ENCODE assay signal across 2 cellular contexts in the genomic region with DNA sequence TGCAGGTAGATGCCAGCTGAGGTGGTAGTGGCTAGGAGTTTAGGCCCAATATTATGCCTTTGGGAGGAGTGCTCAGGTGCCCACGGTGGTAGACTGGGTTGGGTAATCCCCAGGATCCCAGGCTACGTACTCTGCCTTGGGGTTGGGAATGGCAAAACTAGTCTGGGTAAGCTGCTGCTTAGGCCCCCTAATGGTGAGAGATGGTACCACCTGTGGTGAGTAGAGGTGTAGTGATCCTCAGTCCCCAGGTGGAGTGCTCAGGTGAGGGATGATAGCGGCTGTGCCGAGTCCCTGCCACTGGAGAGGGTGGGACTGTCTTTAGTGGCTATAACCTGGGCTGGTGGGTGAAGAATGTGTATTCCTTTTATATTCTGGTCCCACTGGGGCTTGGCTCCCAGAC.
TF ChIP-seq lines count a peak whose summit lies in the region.

No MANE protein-coding gene starts in this region.

TF ChIP-seq in HCT116, 20 proteins besides CTCF, POLR2A, EP300 and RAD21:
- TF ChIP-seq ZBTB33 (IDR thresholded peaks at IDR 0.05; ENCODE audit: extremely low read depth, insufficient replicate concordance, low read length) = no peak
- TF ChIP-seq POLR2AphosphoS5 (IDR thresholded peaks at IDR 0.05; ENCODE audit: low read depth, low read length) = no peak
- no peak for TF ChIP-seq ZFX (IDR thresholded peaks at IDR 0.05)
- TF ChIP-seq EGR1 (IDR thresholded peaks at IDR 0.05; ENCODE audit: low read depth) = no peak
- no peak for TF ChIP-seq EZH2 (IDR thresholded peaks at IDR 0.05)
- no peak for TF ChIP-seq REST (IDR thresholded peaks at IDR 0.05; ENCODE audit: low read depth)
TF ChIP-seq in HCT116: peak in this region for 0.

TF ChIP-seq in GM12878, 131 proteins besides CTCF, POLR2A, EP300 and RAD21:
- TF ChIP-seq BHLHE40 (IDR thresholded peaks at IDR 0.05; ENCODE audit: borderline replicate concordance in 1 of 2, low read depth in 2 of 2, low read length in 1 of 2) (no peak), SRF (IDR thresholded peaks at IDR 0.05; ENCODE audit: low read depth in 2 of 2, low read length in 2 of 2) (no peak), POLR2AphosphoS2 (IDR thresholded peaks at IDR 0.05; ENCODE audit: low read depth, low read length) (no peak), BRCA1 (IDR thresholded peaks at IDR 0.05; ENCODE audit: low read depth, low read length) (no peak), BMI1 (IDR thresholded peaks at IDR 0.05; ENCODE audit: borderline replicate concordance) (no peak), EED (IDR thresholded peaks at IDR 0.05; ENCODE audit: low read depth) (no peak), CREB1 (IDR thresholded peaks at IDR 0.05; ENCODE audit: low read depth) (no peak), CBFB (IDR thresholded peaks at IDR 0.05; ENCODE audit: low read depth) (no peak), FOXM1 (IDR thresholded peaks at IDR 0.05; ENCODE audit: low read depth, low read length) (no peak), CBX3 (IDR thresholded peaks at IDR 0.05; ENCODE audit: borderline replicate concordance, low read depth) (no peak)
- TF ChIP-seq, protein P1, sequence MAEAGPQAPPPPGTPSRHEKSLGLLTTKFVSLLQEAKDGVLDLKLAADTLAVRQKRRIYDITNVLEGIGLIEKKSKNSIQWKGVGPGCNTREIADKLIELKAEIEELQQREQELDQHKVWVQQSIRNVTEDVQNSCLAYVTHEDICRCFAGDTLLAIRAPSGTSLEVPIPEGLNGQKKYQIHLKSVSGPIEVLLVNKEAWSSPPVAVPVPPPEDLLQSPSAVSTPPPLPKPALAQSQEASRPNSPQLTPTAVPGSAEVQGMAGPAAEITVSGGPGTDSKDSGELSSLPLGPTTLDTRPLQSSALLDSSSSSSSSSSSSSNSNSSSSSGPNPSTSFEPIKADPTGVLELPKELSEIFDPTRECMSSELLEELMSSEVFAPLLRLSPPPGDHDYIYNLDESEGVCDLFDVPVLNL (IDR thresholded peaks at IDR 0.05; ENCODE audit: low read depth, low read length) = no peak
- TF ChIP-seq, protein P2, sequence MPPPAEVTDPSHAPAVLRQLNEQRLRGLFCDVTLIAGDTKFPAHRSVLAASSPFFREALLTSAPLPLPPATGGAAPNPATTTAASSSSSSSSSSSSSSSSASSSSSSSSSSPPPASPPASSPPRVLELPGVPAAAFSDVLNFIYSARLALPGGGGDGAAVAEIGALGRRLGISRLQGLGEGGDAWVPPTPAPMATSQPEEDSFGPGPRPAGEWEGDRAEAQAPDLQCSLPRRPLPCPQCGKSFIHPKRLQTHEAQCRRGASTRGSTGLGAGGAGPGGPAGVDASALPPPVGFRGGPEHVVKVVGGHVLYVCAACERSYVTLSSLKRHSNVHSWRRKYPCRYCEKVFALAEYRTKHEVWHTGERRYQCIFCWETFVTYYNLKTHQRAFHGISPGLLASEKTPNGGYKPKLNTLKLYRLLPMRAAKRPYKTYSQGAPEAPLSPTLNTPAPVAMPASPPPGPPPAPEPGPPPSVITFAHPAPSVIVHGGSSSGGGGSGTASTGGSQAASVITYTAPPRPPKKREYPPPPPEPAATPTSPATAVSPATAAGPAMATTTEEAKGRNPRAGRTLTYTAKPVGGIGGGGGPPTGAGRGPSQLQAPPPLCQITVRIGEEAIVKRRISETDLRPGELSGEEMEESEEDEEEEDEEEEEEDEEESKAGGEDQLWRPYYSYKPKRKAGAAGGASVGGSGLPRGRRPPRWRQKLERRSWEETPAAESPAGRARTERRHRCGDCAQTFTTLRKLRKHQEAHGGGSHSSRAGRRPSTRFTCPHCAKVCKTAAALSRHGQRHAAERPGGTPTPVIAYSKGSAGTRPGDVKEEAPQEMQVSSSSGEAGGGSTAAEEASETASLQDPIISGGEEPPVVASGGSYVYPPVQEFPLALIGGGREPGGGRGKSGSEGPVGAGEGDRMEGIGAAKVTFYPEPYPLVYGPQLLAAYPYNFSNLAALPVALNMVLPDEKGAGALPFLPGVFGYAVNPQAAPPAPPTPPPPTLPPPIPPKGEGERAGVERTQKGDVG (CRISPR knock-in tag; IDR thresholded peaks at IDR 0.05) = no peak
- TF ChIP-seq, protein P3, sequence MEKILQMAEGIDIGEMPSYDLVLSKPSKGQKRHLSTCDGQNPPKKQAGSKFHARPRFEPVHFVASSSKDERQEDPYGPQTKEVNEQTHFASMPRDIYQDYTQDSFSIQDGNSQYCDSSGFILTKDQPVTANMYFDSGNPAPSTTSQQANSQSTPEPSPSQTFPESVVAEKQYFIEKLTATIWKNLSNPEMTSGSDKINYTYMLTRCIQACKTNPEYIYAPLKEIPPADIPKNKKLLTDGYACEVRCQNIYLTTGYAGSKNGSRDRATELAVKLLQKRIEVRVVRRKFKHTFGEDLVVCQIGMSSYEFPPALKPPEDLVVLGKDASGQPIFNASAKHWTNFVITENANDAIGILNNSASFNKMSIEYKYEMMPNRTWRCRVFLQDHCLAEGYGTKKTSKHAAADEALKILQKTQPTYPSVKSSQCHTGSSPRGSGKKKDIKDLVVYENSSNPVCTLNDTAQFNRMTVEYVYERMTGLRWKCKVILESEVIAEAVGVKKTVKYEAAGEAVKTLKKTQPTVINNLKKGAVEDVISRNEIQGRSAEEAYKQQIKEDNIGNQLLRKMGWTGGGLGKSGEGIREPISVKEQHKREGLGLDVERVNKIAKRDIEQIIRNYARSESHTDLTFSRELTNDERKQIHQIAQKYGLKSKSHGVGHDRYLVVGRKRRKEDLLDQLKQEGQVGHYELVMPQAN (conservative IDR thresholded peaks at IDR 0.05) = no peak
- TF ChIP-seq, protein P4, sequence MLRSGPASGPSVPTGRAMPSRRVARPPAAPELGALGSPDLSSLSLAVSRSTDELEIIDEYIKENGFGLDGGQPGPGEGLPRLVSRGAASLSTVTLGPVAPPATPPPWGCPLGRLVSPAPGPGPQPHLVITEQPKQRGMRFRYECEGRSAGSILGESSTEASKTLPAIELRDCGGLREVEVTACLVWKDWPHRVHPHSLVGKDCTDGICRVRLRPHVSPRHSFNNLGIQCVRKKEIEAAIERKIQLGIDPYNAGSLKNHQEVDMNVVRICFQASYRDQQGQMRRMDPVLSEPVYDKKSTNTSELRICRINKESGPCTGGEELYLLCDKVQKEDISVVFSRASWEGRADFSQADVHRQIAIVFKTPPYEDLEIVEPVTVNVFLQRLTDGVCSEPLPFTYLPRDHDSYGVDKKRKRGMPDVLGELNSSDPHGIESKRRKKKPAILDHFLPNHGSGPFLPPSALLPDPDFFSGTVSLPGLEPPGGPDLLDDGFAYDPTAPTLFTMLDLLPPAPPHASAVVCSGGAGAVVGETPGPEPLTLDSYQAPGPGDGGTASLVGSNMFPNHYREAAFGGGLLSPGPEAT (IDR thresholded peaks at IDR 0.05; ENCODE audit: low read depth) = no peak
